ENCODE assay signal across 1 cellular context in genomic region chr20:17558154-17558940, GRCh38.
TF ChIP-seq lines count a peak whose summit lies in the region.

No MANE protein-coding gene starts in this region.

TF ChIP-seq in HCT116, 20 proteins besides CTCF, POLR2A, EP300 and RAD21 (continued from another document):
- TF ChIP-seq ZBTB33 (IDR thresholded peaks at IDR 0.05; ENCODE audit: extremely low read depth, insufficient replicate concordance, low read length) (no peak), TCF7L2 (IDR thresholded peaks at IDR 0.05; ENCODE audit: borderline replicate concordance, extremely low read depth, insufficient read depth, insufficient read length) (no peak), EZH2phosphoT487 (IDR thresholded peaks at IDR 0.05; ENCODE audit: borderline replicate concordance) (no peak), EZH2 (IDR thresholded peaks at IDR 0.05) (no peak), POLR2AphosphoS5 (IDR thresholded peaks at IDR 0.05; ENCODE audit: low read depth, low read length) (peak; percentile 86), ZNF274 (IDR thresholded peaks at IDR 0.05; ENCODE audit: low read depth, low read length) (no peak)
